Comparison of ENCODE assay signal across 8 cellular contexts in genomic region chr5:80408976-80409926, GRCh38. TPM values are rescaled to one million over a fixed set of nuclear protein-coding genes. Genes with fewer than 3 reads are reported as not detected.
A peak's percentile ranks its signal among the peaks of the same experiment; 100 is the strongest.
DNase-seq lines count a peak whose midpoint lies in the region; ATAC-seq and TF ChIP-seq lines count a peak whose summit lies in the region.

No MANE protein-coding gene starts in this region.

- peaks cover 21% of the 10 kb centered on the region for H3K36me3 ChIP-seq in RWPE2 (ENCODE audit: low read depth)

- no peaks in the 10 kb centered on the region for H3K27me3 ChIP-seq in RWPE2 (ENCODE audit: insufficient read depth, poor library complexity, severe bottlenecking)

- H3K9me3 ChIP-seq in RWPE2 (ENCODE audit: severe bottlenecking): no peaks in the 10 kb centered on the region

- DNase-seq in RWPE2 (ENCODE audit: low spot score): no peak
- peak; percentile 42 for DNase-seq in fibroblast of peridontal ligament (ENCODE audit: extremely low read depth)
- peak; percentile 27 for DNase-seq in retina
- DNase-seq in A172 (ENCODE audit: low spot score): no peak
- DNase-seq in stimulated activated CD4-positive, alpha-beta T cell treated with anti-CD3 and anti-CD28 coated beads, Interleukin-4, amount 100 ng/mL, for 24 hours: no peak
- no peak for DNase-seq in LoVo (ENCODE audit: low spot score)

- no peak for TF ChIP-seq CTCF in RWPE2 (IDR thresholded peaks at IDR 0.05; ENCODE audit: poor library complexity, severe bottlenecking)

- no peak for ATAC-seq in RWPE2 (ENCODE audit: low read depth)
- no peak for ATAC-seq in HG03108 (IDR thresholded peaks at IDR 0.05; ENCODE audit: unreplicated experiment)

- peak overlapping the region; percentile 64 for H3K27ac ChIP-seq in RWPE2 (ENCODE audit: poor library complexity, severe bottlenecking)

- H3K4me3 ChIP-seq in GM08714 (ENCODE audit: low read length): peak overlapping the region; percentile 78; the same call in 1 of the 2 replicates
- H3K4me3 ChIP-seq in RWPE2 (ENCODE audit: severe bottlenecking): peak overlapping the region; percentile 88

- H3K4me1 ChIP-seq in RWPE2 (ENCODE audit: insufficient read depth, poor library complexity, severe bottlenecking): peaks cover 14% of the 10 kb centered on the region

RNA-seq across cellular contexts. Expression of gene ZFYVE16, which starts 1.4 kb away (rescaled TPM):
- total RNA-seq in A172 (2014; rRNA removed; shearing (Covaris generic)): 21.4 and 31.6 TPM in 2 replicates

Comparison
In these comparisons a context has a peak if more than half of its experiments do, and no peak if none do; other contexts are left out.
1. DNase-seq: peak in fibroblast of peridontal ligament (single experiment) and retina (single experiment); none in RWPE2 (single experiment), A172 (single experiment), stimulated activated CD4-positive, alpha-beta T cell treated with anti-CD3 and anti-CD28 coated beads, Interleukin-4, amount 100 ng/mL, for 24 hours (single experiment) and LoVo (single experiment).